In genomic region chr16:29218649-29219048, GRCh38 we compare ENCODE assay signal across 8 cellular contexts.
DNase-seq lines count a peak whose midpoint lies in the region; ATAC-seq, FAIRE-seq and TF ChIP-seq lines count a peak whose summit lies in the region.
"Not testable (repeated sequence)": the region's sequence is repeated elsewhere in the genome, so short reads cannot be mapped to it uniquely, and the experiment has no call there.

No MANE protein-coding gene starts in this region.

- not testable (repeated sequence) for H3K36me3 ChIP-seq in A673 (ENCODE audit: insufficient read depth, low read length, poor library complexity, severe bottlenecking); PC-3 (ENCODE audit: low read depth, low read length); K562 (ENCODE audit: control insufficient read depth, insufficient read depth, low read length); keratinocyte (ENCODE audit: control insufficient read depth in 2 of 2, extremely low read depth in 1 of 2, insufficient read depth in 2 of 2, low read length in 2 of 2); osteoblast (ENCODE audit: insufficient read depth, low read length); vagina

- not testable (repeated sequence) for BruUV-seq in A673 (replicated peaks; lab: Mats Ljungman, UMichigan); PC-3 (replicated peaks; lab: Mats Ljungman, UMichigan); K562 (replicated peaks; lab: Mats Ljungman, UMichigan)

- not testable (repeated sequence) for H3K79me2 ChIP-seq in PC-3 (ENCODE audit: low read length); K562 (ENCODE audit: control insufficient read depth, insufficient read depth, low read length); keratinocyte (ENCODE audit: control insufficient read depth, insufficient read depth, low read length); osteoblast (ENCODE audit: insufficient read depth, low read length)

- TF ChIP-seq POLR2A in K562 (conservative IDR thresholded peaks at IDR 0.05); vagina (IDR thresholded peaks at IDR 0.05): not testable (repeated sequence)

- not testable (repeated sequence) for H3K4me1 ChIP-seq in A673 (ENCODE audit: insufficient read depth, low read length, poor library complexity, severe bottlenecking); PC-3 (ENCODE audit: insufficient read depth, low read length); K562 (replicated peaks in 1 of 2; ENCODE audit: control insufficient read depth in 2 of 2, insufficient read depth in 2 of 2, low read length in 2 of 2); keratinocyte (ENCODE audit: control insufficient read depth, extremely low read depth, insufficient read depth, low read length)
- H3K4me1 ChIP-seq in osteoblast (ENCODE audit: insufficient read depth, low read length) (peaks cover 33% of the 10 kb centered on the region), vagina (peaks cover 20% of the 10 kb centered on the region)

- intact Hi-C loops in A673 (cut with micrococcal nuclease; ENCODE audit: unreplicated experiment); PC-3 (cut with micrococcal nuclease); K562 (cut with micrococcal nuclease); vagina (cut with DNase I): not testable (repeated sequence)

- H3K9ac ChIP-seq in PC-3 (ENCODE audit: low read length); K562 (ENCODE audit: insufficient read depth in 1 of 2, low read depth in 2 of 2, low read length in 2 of 2); keratinocyte (ENCODE audit: control insufficient read depth, extremely low read depth, insufficient read depth, low read length): not testable (repeated sequence)

- not testable (repeated sequence) for TF ChIP-seq RAD21 in K562 (CRISPR knock-in tag; conservative IDR thresholded peaks at IDR 0.05 in 1 of 2, IDR thresholded peaks at IDR 0.05 in 1 of 2)

- WGBS in K562 (ENCODE audit: insufficient coverage, low coverage, missing lambda C conversion rate) = 100% methylated on average over 1 of the region's 26 CpGs

- H3K9me1 ChIP-seq in K562 (ENCODE audit: control insufficient read depth, insufficient read depth, low read length); keratinocyte (ENCODE audit: control insufficient read depth, extremely low read depth, insufficient read depth, low read length): not testable (repeated sequence)

- H3K4me2 ChIP-seq in PC-3 (ENCODE audit: low read length) (peak overlapping the region; percentile 62), keratinocyte (ENCODE audit: control insufficient read depth, extremely low read depth, insufficient read depth, low read depth, low read length) (peak overlapping the region; percentile 41), osteoblast (ENCODE audit: insufficient read depth, low read length) (peak overlapping the region; percentile 82)
- not testable (repeated sequence) for H3K4me2 ChIP-seq in K562 (ENCODE audit: insufficient read depth, low read length)

- CTCF ChIA-PET in A673 (lab: Charles Lee); PC-3 (lab: Charles Lee); K562 (lab: Yijun Ruan, JAX; ENCODE audit: low intra/inter-chr PET ratio): not testable (repeated sequence)

- 0 out of 2 replicates have a peak overlapping the region, but pooled peaks have one; percentile 42 for H2AFZ ChIP-seq in PC-3 (ENCODE audit: low read length)
- H2AFZ ChIP-seq in K562 (ENCODE audit: low read depth, low read length); osteoblast (ENCODE audit: low read length): not testable (repeated sequence)
- H2AFZ ChIP-seq in keratinocyte (ENCODE audit: control insufficient read depth, low read length) = peak overlapping the region; percentile 9

- POLR2A ChIA-PET in A673 (lab: Charles Lee; ENCODE audit: low non-redundant PET); PC-3 (lab: Charles Lee; ENCODE audit: unreplicated experiment); K562 (lab: Yijun Ruan, JAX): not testable (repeated sequence)

- TF ChIP-seq CTCF in A673 (conservative IDR thresholded peaks at IDR 0.05; ENCODE audit: low read depth, low read length); PC-3 (conservative IDR thresholded peaks at IDR 0.05; ENCODE audit: low read depth, low read length); K562 (IDR thresholded peaks at IDR 0.05 in 2 of 3, conservative IDR thresholded peaks at IDR 0.05 in 1 of 3; ENCODE audit: insufficient read depth in 2 of 3, low read depth in 1 of 3, low read length in 3 of 3); keratinocyte (optimal IDR thresholded peaks at IDR 0.05 in 1 of 3, IDR thresholded peaks at IDR 0.05 in 1 of 3, conservative IDR thresholded peaks at IDR 0.05 in 1 of 3; ENCODE audit: extremely low read depth in 1 of 3, insufficient read depth in 2 of 3, low read length in 3 of 3); osteoblast (IDR thresholded peaks at IDR 0.05; ENCODE audit: extremely low read depth, low read depth, low read length); vagina (IDR thresholded peaks at IDR 0.05): not testable (repeated sequence)

- not testable (repeated sequence) for H3K27ac ChIP-seq in A673 (ENCODE audit: low read depth, low read length, poor library complexity, severe bottlenecking); PC-3 (ENCODE audit: low read length); K562 (ENCODE audit: extremely low read depth, low read depth, low read length); keratinocyte (ENCODE audit: control insufficient read depth, insufficient read depth, low read length); osteoblast (ENCODE audit: low read depth, low read length)
- H3K27ac ChIP-seq in vagina = peak overlapping the region; percentile 44

- dilution Hi-C loops in keratinocyte (cut with MboI; ENCODE audit: extremely low pct_ligation_motif_present, low sequenced_read_pairs) = not testable (repeated sequence)

- TF ChIP-seq EP300 in K562 (IDR thresholded peaks at IDR 0.05; ENCODE audit: low read length) = not testable (repeated sequence)

- ATAC-seq in PC-3 (peak; percentile 61; the same call in 1 of the 2 replicates), esophagus mucosa (peak; percentile 84)
- not testable (repeated sequence) for ATAC-seq in K562

- not testable (repeated sequence) for H3K9me3 ChIP-seq in A673 (ENCODE audit: low read depth, low read length, poor library complexity, severe bottlenecking); PC-3 (ENCODE audit: low read length); K562 (replicated peaks; ENCODE audit: control insufficient read depth, insufficient read depth, low read depth, low read length); keratinocyte (ENCODE audit: control insufficient read depth, low read depth, low read length); osteoblast (ENCODE audit: low read depth, low read length); vagina

- H4K20me1 ChIP-seq in PC-3 (ENCODE audit: low read length); K562 (replicated peaks; ENCODE audit: control insufficient read depth, insufficient read depth, low read length); keratinocyte (ENCODE audit: control insufficient read depth, extremely low read depth, insufficient read depth, low read length); osteoblast (ENCODE audit: insufficient read depth, low read length): not testable (repeated sequence)

- in situ Hi-C loops in K562 (cut with MboI) = not testable (repeated sequence)

- H3F3A ChIP-seq in PC-3 (ENCODE audit: low read length, unreplicated experiment) = not testable (repeated sequence)

- DNase-seq in A673 (ENCODE audit: low spot score) (peak; percentile 26), DMS53 (lab: John Stamatoyannopoulos, UW) (peak; percentile 22), vagina (ENCODE audit: extremely low spot score in 2 of 2) (peak in 1 of 2 donors; percentile 64)
- DNase-seq in PC-3; K562 (ENCODE audit: extremely low read depth in 1 of 4, low spot score in 3 of 4); keratinocyte (ENCODE audit: low read depth, low spot score); osteoblast (ENCODE audit: insufficient read length, low spot score, missing footprints): not testable (repeated sequence)

- not testable (repeated sequence) for H3K27me3 ChIP-seq in A673 (replicated peaks; ENCODE audit: insufficient read depth, low read depth, low read length, poor library complexity); PC-3 (ENCODE audit: low read length); keratinocyte (ENCODE audit: control insufficient read depth, extremely low read depth, insufficient read depth, low read length); osteoblast (ENCODE audit: insufficient read depth, low read length); vagina
- H3K27me3 ChIP-seq in K562 (ENCODE audit: control insufficient read depth in 2 of 2, insufficient read depth in 2 of 2, low read length in 2 of 2) = peaks cover 0 to 13% of the 10 kb centered on the region in 2 experiments; a peak in 1 of 5 replicates

- not testable (repeated sequence) for FAIRE-seq in K562 (lab: Jason Lieb, UNC)
- FAIRE-seq in keratinocyte (lab: Jason Lieb, UNC) = peak; percentile 46

- H3K9me2 ChIP-seq in PC-3 (replicated peaks; ENCODE audit: low read length) = not testable (repeated sequence)

- not testable (repeated sequence) for H3K4me3 ChIP-seq in A673 (ENCODE audit: low read depth, low read length, poor library complexity, severe bottlenecking); K562; keratinocyte (ENCODE audit: control insufficient read depth in 2 of 3, extremely low read depth in 1 of 3, insufficient read depth in 2 of 3, low read depth in 1 of 3, low read length in 3 of 3); vagina
- H3K4me3 ChIP-seq in PC-3 (ENCODE audit: low read length) = peak overlapping the region; percentile 50; the same call in 1 of the 2 replicates
- peak overlapping the region; percentile 57 for H3K4me3 ChIP-seq in osteoblast (ENCODE audit: insufficient read depth, low read length)
